ENCODE assay signal across 12 cellular contexts in the genomic region with DNA sequence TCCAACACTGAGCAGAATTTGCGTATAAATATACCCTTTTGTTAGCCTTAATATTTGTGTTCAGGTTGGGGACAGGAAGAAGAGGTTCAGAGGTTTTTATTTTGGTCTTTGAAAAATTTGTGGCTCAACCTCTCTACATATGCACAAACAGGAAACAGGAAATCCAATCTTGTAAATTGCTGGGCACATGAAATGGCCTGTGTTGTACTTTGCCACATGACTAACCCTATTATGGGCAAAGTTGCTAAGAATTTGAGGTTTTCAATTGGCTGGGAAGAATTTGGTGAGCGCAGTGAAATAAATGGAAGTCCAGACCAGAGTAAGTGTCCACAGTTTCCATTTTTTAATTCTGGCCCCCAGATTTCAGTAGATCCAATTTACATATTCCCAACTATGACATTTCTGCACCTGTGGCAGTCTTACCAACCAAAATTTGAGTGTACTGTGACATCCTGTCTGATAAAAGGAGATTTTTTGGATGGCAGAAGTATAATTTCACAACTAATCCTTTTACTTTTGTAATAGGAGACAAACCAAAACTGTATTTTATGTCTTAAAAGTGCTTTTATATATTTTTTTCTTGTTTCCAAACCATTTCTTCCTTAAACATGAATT.
DNase-seq lines count a peak whose midpoint lies in the region; ATAC-seq and TF ChIP-seq lines count a peak whose summit lies in the region.
"Had no signal": no experiment of that assay in that cellular context is flagged by ENCODE, and none has a peak within 500 bp of the region (broad histone marks: within the 10 kb centered on the region; RNA-seq: fewer than 3 reads in every experiment).

No MANE protein-coding gene starts in this region.

- no peaks in the 10 kb centered on the region for H3F3A ChIP-seq in smooth muscle cell (ENCODE audit: low read depth)

- 100% methylated on average over 2 of the region's 2 CpGs for WGBS in smooth muscle cell (ENCODE audit: low lambda C conversion rate)
- WGBS in body of pancreas, 2 donors, result 84 to 98% methylated on average over 2 of the region's 2 CpGs

- no peaks in the 10 kb centered on the region for H3K9me3 ChIP-seq in smooth muscle cell (replicated peaks; ENCODE audit: low read depth)
- H3K9me3 ChIP-seq in body of pancreas, result no peaks in the 10 kb centered on the region
- H3K9me3 ChIP-seq: tibial artery had no signal

- H3K36me3 Mint-ChIP-seq in activated T-cell treated with anti-CD3 and anti-CD28 coated beads, Interleukin-2, amount 50 U/mL, for 4 hours (ENCODE audit: insufficient read depth), result peaks cover 54% of the 10 kb centered on the region
- H3K36me3 Mint-ChIP-seq in T-cell, result peaks cover 76% of the 10 kb centered on the region
- H3K36me3 Mint-ChIP-seq in endothelial cell (ENCODE audit: low read depth, unreplicated experiment), result no peaks in the 10 kb centered on the region
- peaks cover 17 to 41% of the 10 kb centered on the region in 2 donors for H3K36me3 Mint-ChIP-seq in stimulated activated naive B cell treated with anti-CD40 and anti-IgM and Interleukin-4, amounts not matched to agents 10 μg/mL and 1 μg/mL and 100 μg/mL, for 72 hours

- H3K9me3 Mint-ChIP-seq in activated T-cell treated with anti-CD3 and anti-CD28 coated beads, Interleukin-2, amount 50 U/mL, for 4 hours, result no peaks in the 10 kb centered on the region
- H3K9me3 Mint-ChIP-seq in T-cell (no peaks in the 10 kb centered on the region), endothelial cell (ENCODE audit: unreplicated experiment) (no peaks in the 10 kb centered on the region)
- no peaks in the 10 kb centered on the region for H3K9me3 Mint-ChIP-seq in stimulated activated naive B cell treated with anti-CD40 and anti-IgM and Interleukin-4, amounts not matched to agents 10 μg/mL and 1 μg/mL and 100 μg/mL, for 72 hours

- TF ChIP-seq CTCF in endothelial cell (IDR thresholded peaks at IDR 0.05; ENCODE audit: unreplicated experiment) (no peak), smooth muscle cell (IDR thresholded peaks at IDR 0.05; ENCODE audit: borderline replicate concordance, insufficient read depth, poor library complexity, severe bottlenecking) (no peak), body of pancreas (IDR thresholded peaks at IDR 0.05) (no peak)

- intact Hi-C loops in body of pancreas (cut with DNase I), result no loop called here

- H3K4me2 ChIP-seq in smooth muscle cell, result no peak overlapping the region

- H3K27me3 ChIP-seq in smooth muscle cell (ENCODE audit: low read depth) (no peaks in the 10 kb centered on the region), body of pancreas (no peaks in the 10 kb centered on the region)
- H3K27me3 ChIP-seq: tibial artery had no signal

- H4K20me1 ChIP-seq in smooth muscle cell (ENCODE audit: low read depth), result no peaks in the 10 kb centered on the region

- no peak overlapping the region for H3K27ac ChIP-seq in smooth muscle cell (ENCODE audit: low read depth)
- peak overlapping the region in 2 of 4 donors; percentile 2 to 7 for H3K27ac ChIP-seq in body of pancreas
- H3K27ac ChIP-seq: tibial artery had no signal

- no peaks in the 10 kb centered on the region for H3K79me2 ChIP-seq in smooth muscle cell (ENCODE audit: low read depth)

- H3K36me3 ChIP-seq in smooth muscle cell (ENCODE audit: low read depth), result peaks cover 19% of the 10 kb centered on the region
- H3K36me3 ChIP-seq in body of pancreas (replicated peaks in 1 of 2; ENCODE audit: insufficient read depth in 1 of 2, low read depth in 2 of 2), result peaks cover 0 to 10% of the 10 kb centered on the region in 2 donors

- H3K9ac ChIP-seq in smooth muscle cell (ENCODE audit: low read depth), result no peak overlapping the region

- no peak overlapping the region for H2AFZ ChIP-seq in smooth muscle cell (ENCODE audit: low read depth)

- H3K27ac Mint-ChIP-seq in T-cell (peak overlapping the region; percentile 89 to 99), endothelial cell (ENCODE audit: unreplicated experiment) (peak overlapping the region; percentile 70)
- H3K27ac Mint-ChIP-seq in stimulated activated naive B cell treated with anti-CD40 and anti-IgM and Interleukin-4, amounts not matched to agents 10 μg/mL and 1 μg/mL and 100 μg/mL, for 72 hours, result peak overlapping the region; percentile 27

- CTCF ChIA-PET in T-cell (lab: Charles Lee), result no interaction called here

- H3K27me3 Mint-ChIP-seq in activated T-cell treated with anti-CD3 and anti-CD28 coated beads, Interleukin-2, amount 50 U/mL, for 4 hours (ENCODE audit: low read depth), result no peaks in the 10 kb centered on the region
- H3K27me3 Mint-ChIP-seq in T-cell (no peaks in the 10 kb centered on the region), endothelial cell (ENCODE audit: unreplicated experiment) (no peaks in the 10 kb centered on the region)
- H3K27me3 Mint-ChIP-seq in stimulated activated naive B cell treated with anti-CD40 and anti-IgM and Interleukin-4, amounts not matched to agents 10 μg/mL and 1 μg/mL and 100 μg/mL, for 72 hours, result no peaks in the 10 kb centered on the region

- peak overlapping the region; percentile 31 for H3K4me3 Mint-ChIP-seq in activated T-cell treated with anti-CD3 and anti-CD28 coated beads, Interleukin-2, amount 50 U/mL, for 4 hours
- H3K4me3 Mint-ChIP-seq in T-cell (peak overlapping the region; percentile 43 to 61 (median 45)), endothelial cell (ENCODE audit: unreplicated experiment) (no peak overlapping the region)
- no peak overlapping the region for H3K4me3 Mint-ChIP-seq in stimulated activated naive B cell treated with anti-CD40 and anti-IgM and Interleukin-4, amounts not matched to agents 10 μg/mL and 1 μg/mL and 100 μg/mL, for 72 hours

- no peaks in the 10 kb centered on the region for H3K4me1 ChIP-seq in smooth muscle cell (ENCODE audit: low read depth)
- no peaks in the 10 kb centered on the region for H3K4me1 ChIP-seq in body of pancreas

- H3K4me3 ChIP-seq in smooth muscle cell (no peak overlapping the region), body of pancreas (no peak overlapping the region)
- H3K4me3 ChIP-seq: tibial artery had no signal

- POLR2A ChIA-PET in T-cell (lab: Charles Lee), result interaction anchor here in 1 of 2 donors (1.0 kb wide), 1 partner anchor 22 kb away, joined by 4 read pairs; no protein-coding TSS in a partner anchor

- DNase-seq in activated T-cell treated with anti-CD3 and anti-CD28 coated beads, Interleukin-2, amount 50 U/mL, for 4 hours, result no peak
- DNase-seq in activated T-cell treated with anti-CD3 and anti-CD28 coated beads for 4 hours, result no peak
- peak in 9 of 34 experiments; percentile 6 to 29 (median 10) for DNase-seq in T-cell
- DNase-seq in endothelial cell (ENCODE audit: low spot score), result no peak
- DNase-seq in stimulated activated naive B cell treated with anti-CD40 and anti-IgM and Interleukin-4, amounts not matched to agents 10 μg/mL and 1 μg/mL and 100 μg/mL, for 72 hours, result no peak
- no peak for DNase-seq in smooth muscle cell (lab: John Stamatoyannopoulos, UW; ENCODE audit: unreplicated experiment)
- no peak for DNase-seq in body of pancreas
- no peak for DNase-seq in OCI-M1 (lab: John Stamatoyannopoulos, UW)
- DNase-seq: ACHN, DMS79 treated with DMSO at 0.1 percent for 48 hours, tibial artery had no signal

- peak in 1 of 2 donors; percentile 48 for ATAC-seq in activated T-cell treated with anti-CD3 and anti-CD28 coated beads, Interleukin-2, amount 50 U/mL, for 4 hours
- ATAC-seq in T-cell (replicated peaks in 1 of 4) (peak; percentile 84 to 95 (median 92)), body of pancreas (no peak)
- ATAC-seq in stimulated activated naive B cell treated with anti-CD40 and anti-IgM and Interleukin-4, amounts not matched to agents 10 μg/mL and 1 μg/mL and 100 μg/mL, for 72 hours (replicated peaks), result no peak
- ATAC-seq: sciatic nerve had no signal

- H3K4me1 Mint-ChIP-seq in activated T-cell treated with anti-CD3 and anti-CD28 coated beads, Interleukin-2, amount 50 U/mL, for 4 hours (ENCODE audit: low read depth), result peaks cover 57% of the 10 kb centered on the region
- H3K4me1 Mint-ChIP-seq in T-cell, result peaks cover 58 to 67% (median 58%) of the 10 kb centered on the region in 3 donors
- H3K4me1 Mint-ChIP-seq in endothelial cell (ENCODE audit: unreplicated experiment), result peaks cover 13% of the 10 kb centered on the region
- H3K4me1 Mint-ChIP-seq in stimulated activated naive B cell treated with anti-CD40 and anti-IgM and Interleukin-4, amounts not matched to agents 10 μg/mL and 1 μg/mL and 100 μg/mL, for 72 hours, result peaks cover 7 to 16% of the 10 kb centered on the region in 2 donors

- TF ChIP-seq POLR2A in body of pancreas (IDR thresholded peaks at IDR 0.05), result no peak

Comparison
In these comparisons a context has a peak if more than half of its experiments do, and no peak if none do; other contexts are left out.
1. ATAC-seq: peak in T-cell (4 of 4); none in stimulated activated naive B cell treated with anti-CD40 and anti-IgM and Interleukin-4, amounts not matched to agents 10 μg/mL and 1 μg/mL and 100 μg/mL, for 72 hours (0 of 2) and body of pancreas (single experiment).
2. H3K4me3 Mint-ChIP-seq: peak in activated T-cell treated with anti-CD3 and anti-CD28 coated beads, Interleukin-2, amount 50 U/mL, for 4 hours (single experiment) and T-cell (3 of 3); none in endothelial cell (single experiment) and stimulated activated naive B cell treated with anti-CD40 and anti-IgM and Interleukin-4, amounts not matched to agents 10 μg/mL and 1 μg/mL and 100 μg/mL, for 72 hours (0 of 2).
3. H3K27ac Mint-ChIP-seq: peak in every context shown above with its lines; median percentile 94 in T-cell; 70 in endothelial cell; 27 in stimulated activated naive B cell treated with anti-CD40 and anti-IgM and Interleukin-4, amounts not matched to agents 10 μg/mL and 1 μg/mL and 100 μg/mL, for 72 hours.